9 cellular contexts compared by ENCODE assay signal in the genomic region with DNA sequence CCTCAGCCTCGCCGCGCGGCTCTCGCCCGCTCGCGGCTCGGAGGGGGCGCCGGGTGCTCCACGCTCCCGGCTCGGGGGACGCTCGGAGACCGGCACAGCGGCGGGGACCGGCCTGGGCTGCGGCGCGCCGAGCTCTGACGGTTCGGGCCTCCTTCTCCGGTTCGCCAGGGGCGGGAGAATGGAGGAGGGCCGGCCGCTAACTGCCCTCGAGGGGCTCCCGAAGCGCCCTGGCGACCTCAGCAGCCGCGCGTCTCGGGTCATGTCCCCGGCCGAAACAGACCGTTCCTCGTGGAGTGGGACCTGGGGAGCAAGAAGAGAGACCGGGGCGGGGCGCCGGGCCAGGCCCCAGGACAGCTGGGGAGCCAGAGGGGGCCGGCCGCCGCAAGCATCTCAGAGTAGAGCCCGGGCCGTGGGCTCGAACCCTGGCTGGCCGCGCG. TPM values are rescaled to one million over a fixed set of nuclear protein-coding genes. Genes with fewer than 3 reads are reported as not detected.
A peak's percentile ranks its signal among the peaks of the same experiment; 100 is the strongest.
DNase-seq lines count a peak whose midpoint lies in the region; ATAC-seq and TF ChIP-seq lines count a peak whose summit lies in the region.
"Had no signal": no experiment of that assay in that cellular context is flagged by ENCODE, and none has a peak within 500 bp of the region (broad histone marks: within the 10 kb centered on the region; RNA-seq: fewer than 3 reads in every experiment).

No MANE protein-coding gene starts in this region.

- POLR2A ChIA-PET in PC-9 (lab: Charles Lee; ENCODE audit: unreplicated experiment) = no interaction called here

- H3K79me2 ChIP-seq in PC-9 (ENCODE audit: low read depth) = no peaks in the 10 kb centered on the region

- TF ChIP-seq CTCF in tibial artery (IDR thresholded peaks at IDR 0.05) (no peak), PC-9 (conservative IDR thresholded peaks at IDR 0.05) (no peak)

- H3K4me2 ChIP-seq in PC-9 = no peak overlapping the region

- H3K9me3 ChIP-seq in tibial artery (no peaks in the 10 kb centered on the region), PC-9 (ENCODE audit: insufficient read depth, low read depth) (no peaks in the 10 kb centered on the region)

- CTCF ChIA-PET in PC-9 (lab: Charles Lee) = no interaction called here

- intact Hi-C loops in left colon (cut with DNase I, micrococcal nuclease) (no loop called here), tibial artery (cut with DNase I; ENCODE audit: low total_unique reads) (no loop called here), PC-9 (cut with micrococcal nuclease; ENCODE audit: unreplicated experiment) (no loop called here)

- H3K27ac ChIP-seq in angular gyrus (ENCODE audit: low read depth, low read length) (peak overlapping the region; percentile 83), tibial artery (no peak overlapping the region), PC-9 (no peak overlapping the region)

- DNase-seq in activated CD4-positive, CD25-positive, alpha-beta regulatory T cell (lab: John Stamatoyannopoulos, UW) = no peak
- DNase-seq in left colon (peak in 1 of 2 donors; percentile 11), tibial artery (peak; percentile 18 to 66), iPS-NIHi11 (ENCODE audit: low spot score) (no peak), globus pallidus (ENCODE audit: low spot score) (no peak), PC-9 (no peak)
- DNase-seq: activated naive CD4-positive, alpha-beta T cell treated with anti-CD3 and anti-CD28 coated beads, Interleukin-2, amount 50 U/mL, for 16 hours had no signal

- H3K36me3 ChIP-seq in tibial artery (no peaks in the 10 kb centered on the region), PC-9 (ENCODE audit: low read depth) (no peaks in the 10 kb centered on the region)

- no TSS peak for BruUV-seq in PC-9 (replicated peaks; lab: Mats Ljungman, UMichigan)

- H3F3A ChIP-seq in PC-9 (ENCODE audit: insufficient read depth, low read depth) = no peaks in the 10 kb centered on the region

- H2AFZ ChIP-seq in PC-9 = no peak overlapping the region

- peak; percentile 16 to 23 for ATAC-seq in activated CD4-positive, CD25-positive, alpha-beta regulatory T cell treated with anti-CD3 and anti-CD28 coated beads, Interleukin-2, amount 50 U/mL, for 24 hours
- ATAC-seq in left colon = peak; percentile 45

- no peaks in the 10 kb centered on the region for H4K20me1 ChIP-seq in PC-9 (ENCODE audit: insufficient read depth)

- H3K9me2 ChIP-seq in PC-9 (ENCODE audit: insufficient read depth) = no peaks in the 10 kb centered on the region

- H3K4me1 ChIP-seq in tibial artery = peaks cover 0 to 36% (median 21%) of the 10 kb centered on the region in 4 donors
- H3K4me1 ChIP-seq in PC-9 (replicated peaks; ENCODE audit: insufficient read depth) = no peaks in the 10 kb centered on the region

- peaks cover 0 to 44% of the 10 kb centered on the region in 2 donors for H3K27me3 ChIP-seq in tibial artery
- H3K27me3 ChIP-seq in PC-9 (ENCODE audit: insufficient read depth, low read depth) = no peaks in the 10 kb centered on the region

- peak overlapping the region; percentile 54 to 73 for H3K4me3 ChIP-seq in tibial artery
- no peak overlapping the region for H3K4me3 ChIP-seq in PC-9

RNA-seq across cellular contexts. Expression of a gene that starts 0.3 kb away (rescaled TPM):
- total RNA-seq in left colon (1 to 10 TPM in 1 of 2 donors, under 1 TPM in 1; 0.31 to 1.0 TPM), PC-9 (2021) (not detected in 2 replicates)

Comparison
In these comparisons a context has a peak if more than half of its experiments do, and no peak if none do; other contexts are left out.
1. DNase-seq: peak in tibial artery (2 of 2); none in activated CD4-positive, CD25-positive, alpha-beta regulatory T cell (0 of 4), iPS-NIHi11 (single experiment), globus pallidus (single experiment) and PC-9 (0 of 2).